ENCODE assay signal across 7 cellular contexts in genomic region chr20:47392015-47392720, GRCh38. TPM values are rescaled to one million over a fixed set of nuclear protein-coding genes. Genes with fewer than 3 reads are reported as not detected.
DNase-seq lines count a peak whose midpoint lies in the region; ATAC-seq and TF ChIP-seq lines count a peak whose summit lies in the region.

No MANE protein-coding gene starts in this region.

- H3K27me3 Mint-ChIP-seq in activated naive CD8-positive, alpha-beta T cell treated with anti-CD3 and anti-CD28 coated beads, Interleukin-2, amount 10 ng/mL, durations not matched to agents 7 days and 5 days: no peaks in the 10 kb centered on the region

- DNase-seq in GM10266 (ENCODE audit: extremely low spot score) (peak; percentile 56), M059J (ENCODE audit: low read depth) (peak; percentile 100), islet precursor cell (peak; percentile 73), Peyer's patch (no peak), mesenteric fat pad (ENCODE audit: low spot score) (no peak)
- DNase-seq in activated naive CD8-positive, alpha-beta T cell treated with anti-CD3 and anti-CD28 coated beads, Interleukin-2, amount 10 ng/mL, durations not matched to agents 7 days and 5 days: no peak

- peak overlapping the region in 1 of 4 donors; percentile 15 for H3K27ac ChIP-seq in Peyer's patch

- no peak for ATAC-seq in activated naive CD8-positive, alpha-beta T cell treated with anti-CD3 and anti-CD28 coated beads, Interleukin-2, amount 10 ng/mL, durations not matched to agents 7 days and 5 days (ENCODE audit: low read depth)
- ATAC-seq in GM18517 (IDR thresholded peaks at IDR 0.05; ENCODE audit: unreplicated experiment): no peak

- peaks cover 11% of the 10 kb centered on the region for H3K36me3 Mint-ChIP-seq in activated naive CD8-positive, alpha-beta T cell treated with anti-CD3 and anti-CD28 coated beads, Interleukin-2, amount 10 ng/mL, durations not matched to agents 7 days and 5 days

- POLR2A ChIA-PET in activated naive CD8-positive, alpha-beta T cell treated with anti-CD3 and anti-CD28 coated beads, Interleukin-2, amount 10 ng/mL, durations not matched to agents 7 days and 5 days (lab: Charles Lee): interaction anchor here (1.9 kb wide), 1 partner anchor 109 kb away, joined by 4 read pairs; the partner anchor contains the start of gene NCOA3

- no peaks in the 10 kb centered on the region for H3K36me3 ChIP-seq in Peyer's patch

- no peaks in the 10 kb centered on the region for H3K27me3 ChIP-seq in Peyer's patch

- peaks cover 9% of the 10 kb centered on the region for H3K9me3 Mint-ChIP-seq in activated naive CD8-positive, alpha-beta T cell treated with anti-CD3 and anti-CD28 coated beads, Interleukin-2, amount 10 ng/mL, durations not matched to agents 7 days and 5 days

- H3K4me3 ChIP-seq in Peyer's patch: no peak overlapping the region

- H3K9me3 ChIP-seq in Peyer's patch: no peaks in the 10 kb centered on the region

- H3K27ac Mint-ChIP-seq in activated naive CD8-positive, alpha-beta T cell treated with anti-CD3 and anti-CD28 coated beads, Interleukin-2, amount 10 ng/mL, durations not matched to agents 7 days and 5 days: peak overlapping the region; percentile 43

- no peak overlapping the region for H3K4me3 Mint-ChIP-seq in activated naive CD8-positive, alpha-beta T cell treated with anti-CD3 and anti-CD28 coated beads, Interleukin-2, amount 10 ng/mL, durations not matched to agents 7 days and 5 days

- no peak for TF ChIP-seq POLR2A in Peyer's patch (IDR thresholded peaks at IDR 0.05)

- H3K4me1 ChIP-seq in Peyer's patch: no peaks in the 10 kb centered on the region

- peaks cover 17% of the 10 kb centered on the region for H3K4me1 Mint-ChIP-seq in activated naive CD8-positive, alpha-beta T cell treated with anti-CD3 and anti-CD28 coated beads, Interleukin-2, amount 10 ng/mL, durations not matched to agents 7 days and 5 days

- TF ChIP-seq CTCF in GM10266 (IDR thresholded peaks at IDR 0.05; ENCODE audit: control insufficient read depth, insufficient read depth, low read depth, missing control alignments) (no peak), Peyer's patch (IDR thresholded peaks at IDR 0.05) (no peak)

RNA-seq across cellular contexts. Expression of gene ZMYND8, which starts 35.7 kb away (rescaled TPM):
- 23.6 and 49.6 TPM in 2 replicates for total RNA-seq in M059J (2014; rRNA removed; shearing (Covaris generic))
- total RNA-seq in activated naive CD8-positive, alpha-beta T cell treated with anti-CD3 and anti-CD28 coated beads, Interleukin-2, amount 10 ng/mL, durations not matched to agents 7 days and 5 days: 10 to 100 TPM; 51.0 to 51.5 TPM
- 100 to 1,000 TPM in 1 of 4 donors, 10 to 100 TPM in 3; 51.3 to 106 (median 94.0) TPM for total RNA-seq in Peyer's patch
- 23.1 TPM for total RNA-seq in mesenteric fat pad

Comparison
In these comparisons a context has a peak if more than half of its experiments do, and no peak if none do; other contexts are left out.
1. DNase-seq: peak in GM10266 (single experiment), M059J (single experiment) and islet precursor cell (single experiment); none in activated naive CD8-positive, alpha-beta T cell treated with anti-CD3 and anti-CD28 coated beads, Interleukin-2, amount 10 ng/mL, durations not matched to agents 7 days and 5 days (single experiment), Peyer's patch (0 of 3) and mesenteric fat pad (single experiment).